Comparison of ENCODE assay signal across 30 cellular contexts in genomic region chr12:96365604-96366230, GRCh38. TPM values are rescaled to one million over a fixed set of nuclear protein-coding genes. Genes with fewer than 3 reads are reported as not detected.
DNase-seq lines count a peak whose midpoint lies in the region; ATAC-seq, FAIRE-seq and TF ChIP-seq lines count a peak whose summit lies in the region.
"Had no signal": no experiment of that assay in that cellular context is flagged by ENCODE, and none has a peak within 500 bp of the region (broad histone marks: within the 10 kb centered on the region; RNA-seq: fewer than 3 reads in every experiment).

No MANE protein-coding gene starts in this region.

- no peaks in the 10 kb centered on the region for H3K27me3 Mint-ChIP-seq in chondrocyte (ENCODE audit: low read depth)
- H3K27me3 Mint-ChIP-seq: activated CD4-positive, alpha-beta memory T cell treated with anti-CD3 and anti-CD28 coated beads, Interleukin-2, amount 10 ng/mL, durations not matched to agents 7 days and 5 days; activated T-helper 17 cell treated with anti-CD3 and anti-CD28 coated beads, Interleukin-2, amount 50 U/mL, for 72 hours had no signal

- POLR2A ChIA-PET in HepG2 (lab: Yijun Ruan, JAX) = no interaction called here

- TF ChIP-seq POLR2A in HepG2 (IDR thresholded peaks at IDR 0.05; ENCODE audit: insufficient read depth in 1 of 2, low read depth in 2 of 2, low read length in 2 of 2) (no peak), right lobe of liver (IDR thresholded peaks at IDR 0.05) (no peak), body of pancreas (IDR thresholded peaks at IDR 0.05) (no peak)

- CTCF ChIA-PET in HepG2 (lab: Yijun Ruan, JAX; ENCODE audit: low intra/inter-chr PET ratio, low total read pairs) = no interaction called here

- H3K27ac ChIP-seq in HepG2 (ENCODE audit: extremely low read length, insufficient read depth, low read length) (no peak overlapping the region), right lobe of liver (no peak overlapping the region), muscle layer of duodenum (ENCODE audit: low read length) (peak overlapping the region; percentile 32), left lung (peak overlapping the region in 1 of 2 donors; percentile 13), body of pancreas (no peak overlapping the region)
- H3K27ac ChIP-seq: A549, lower lobe of right lung, neural progenitor cell had no signal

- no peak for TF ChIP-seq CTCF in HepG2 (CRISPR knock-in tag; IDR thresholded peaks at IDR 0.05)
- no peak for TF ChIP-seq CTCF in right lobe of liver (IDR thresholded peaks at IDR 0.05)
- TF ChIP-seq CTCF in chondrocyte (IDR thresholded peaks at IDR 0.05) = no peak
- TF ChIP-seq CTCF in left lung (IDR thresholded peaks at IDR 0.05) = no peak
- no peak for TF ChIP-seq CTCF in body of pancreas (IDR thresholded peaks at IDR 0.05)

- ATAC-seq in HepG2 (no peak), right lobe of liver (no peak), left lung (no peak), body of pancreas (no peak)
- ATAC-seq: A549; activated T-helper 17 cell treated with anti-CD3 and anti-CD28 coated beads, Interleukin-2, amount 50 U/mL, for 72 hours; CD8-positive, alpha-beta T cell; lower lobe of right lung; mucosa of descending colon; stimulated activated naive CD8-positive, alpha-beta T cell treated with anti-CD3 and anti-CD28 coated beads, Interleukin-15, Interleukin-2, amounts not matched to agents 100 U/mL and 50 U/mL, for 24 hours had no signal

- H3K9me3 Mint-ChIP-seq in chondrocyte (ENCODE audit: low read depth) = no peaks in the 10 kb centered on the region
- H3K9me3 Mint-ChIP-seq: activated CD4-positive, alpha-beta memory T cell treated with anti-CD3 and anti-CD28 coated beads, Interleukin-2, amount 10 ng/mL, durations not matched to agents 7 days and 5 days; activated T-helper 17 cell treated with anti-CD3 and anti-CD28 coated beads, Interleukin-2, amount 50 U/mL, for 72 hours; CD8-positive, alpha-beta T cell had no signal

- H3K36me3 Mint-ChIP-seq in chondrocyte (ENCODE audit: low read depth) = no peaks in the 10 kb centered on the region

- no peak overlapping the region for H3K4me3 ChIP-seq in HepG2 (replicated peaks in 1 of 3; ENCODE audit: insufficient read depth in 1 of 3, low read depth in 2 of 3, low read length in 3 of 3)
- no peak overlapping the region for H3K4me3 ChIP-seq in right lobe of liver
- no peak overlapping the region for H3K4me3 ChIP-seq in muscle layer of duodenum (ENCODE audit: low read depth in 1 of 2, low read length in 2 of 2)
- no peak overlapping the region for H3K4me3 ChIP-seq in left lung
- H3K4me3 ChIP-seq in body of pancreas = no peak overlapping the region
- H3K4me3 ChIP-seq: A549, lower lobe of right lung, mucosa of descending colon, neural progenitor cell, Peyer's patch had no signal

- H3K4me3 Mint-ChIP-seq in chondrocyte (ENCODE audit: unreplicated experiment) = no peak overlapping the region
- H3K4me3 Mint-ChIP-seq: activated CD4-positive, alpha-beta memory T cell treated with anti-CD3 and anti-CD28 coated beads, Interleukin-2, amount 10 ng/mL, durations not matched to agents 7 days and 5 days; activated T-helper 17 cell treated with anti-CD3 and anti-CD28 coated beads, Interleukin-2, amount 50 U/mL, for 72 hours; CD8-positive, alpha-beta T cell; neural progenitor cell had no signal

- no peak overlapping the region for H2AFZ ChIP-seq in HepG2 (ENCODE audit: low read length)
- H2AFZ ChIP-seq: neural progenitor cell had no signal

- FAIRE-seq in HepG2 (lab: Jason Lieb, UNC) = no peak
- FAIRE-seq: A549 had no signal

- no peak overlapping the region for H3K9ac ChIP-seq in HepG2 (ENCODE audit: insufficient read depth, low read depth, low read length)
- H3K9ac ChIP-seq: neural progenitor cell had no signal

- H3K4me1 ChIP-seq in HepG2 (ENCODE audit: insufficient read depth, low read length) = peaks cover 35% of the 10 kb centered on the region
- H3K4me1 ChIP-seq in right lobe of liver = peaks cover 0 to 21% (median 6%) of the 10 kb centered on the region in 4 donors
- H3K4me1 ChIP-seq in muscle layer of duodenum (ENCODE audit: control insufficient read depth in 1 of 2, insufficient read depth in 2 of 2, low read length in 2 of 2) = peaks cover 22 to 50% of the 10 kb centered on the region in 2 donors
- peaks cover 5 to 56% of the 10 kb centered on the region in 2 donors for H3K4me1 ChIP-seq in left lung
- peaks cover 27% of the 10 kb centered on the region for H3K4me1 ChIP-seq in body of pancreas

- DNase-seq in HepG2 (ENCODE audit: low spot score) (no peak), right lobe of liver (no peak), chondrocyte (ENCODE audit: low spot score) (no peak), HUDEP-2 (lab: John Stamatoyannopoulos, UW; ENCODE audit: unreplicated experiment in 76 of 76) (no peak), left lung (no peak), body of pancreas (no peak), hepatic stellate cell (ENCODE audit: low spot score) (no peak)
- DNase-seq: activated CD4-positive, alpha-beta memory T cell treated with anti-CD3 and anti-CD28 coated beads, Interleukin-2, amount 10 ng/mL, durations not matched to agents 7 days and 5 days; activated CD4-positive, alpha-beta T cell treated with anti-CD3 and anti-CD28 coated beads for 1 hour; activated CD8-positive, alpha-beta memory T cell treated with anti-CD3 and anti-CD28 coated beads, Interleukin-2, amount 50 U/mL, for 48 hours; activated naive CD4-positive, alpha-beta T cell treated with anti-CD3 and anti-CD28 coated beads, Interleukin-2, amount 50 U/mL, for 16 hours; CD8-positive, alpha-beta T cell; central memory CD4-positive, alpha-beta T cell; dermis blood vessel endothelial cell; H7; islet precursor cell; lower lobe of right lung; mucosa of descending colon; NCI-H1105; NCI-H2029; NCI-H2227 treated with DMSO at 0.1 percent for 48 hours; NCI-H526 treated with DMSO at 0.1 percent for 48 hours; Peyer's patch; SIG-M5; stimulated activated naive CD8-positive, alpha-beta T cell treated with anti-CD3 and anti-CD28 coated beads, Interleukin-15, Interleukin-2, amounts not matched to agents 100 U/mL and 50 U/mL, for 24 hours; T-helper 1 cell had no signal

- H3K9me3 ChIP-seq in HepG2 (ENCODE audit: low read length) = no peaks in the 10 kb centered on the region
- no peaks in the 10 kb centered on the region for H3K9me3 ChIP-seq in right lobe of liver
- H3K9me3 ChIP-seq in muscle layer of duodenum (ENCODE audit: control insufficient read depth in 1 of 2, low read length in 2 of 2) = no peaks in the 10 kb centered on the region
- no peaks in the 10 kb centered on the region for H3K9me3 ChIP-seq in left lung
- no peaks in the 10 kb centered on the region for H3K9me3 ChIP-seq in body of pancreas
- H3K9me3 ChIP-seq: A549, lower lobe of right lung, mucosa of descending colon, Peyer's patch had no signal

- BruUV-seq in HepG2 (replicated peaks; lab: Mats Ljungman, UMichigan) = no TSS peak

- 94% methylated on average over 2 of the region's 2 CpGs for WGBS in HepG2 (ENCODE audit: low lambda C conversion rate)
- WGBS in right lobe of liver (ENCODE audit: insufficient coverage, low coverage, low lambda C conversion rate, missing lambda C conversion rate) = 49% methylated on average over 2 of the region's 2 CpGs
- WGBS in body of pancreas, 2 donors = 53 to 54% methylated on average over 2 of the region's 2 CpGs

- peaks cover 7% of the 10 kb centered on the region; the same call in 1 of the 2 replicates for H4K20me1 ChIP-seq in HepG2 (ENCODE audit: insufficient read depth, low read length)

- in situ Hi-C loops in HepG2 (cut with HindIII; ENCODE audit: extremely low pct_ligation_motif_present, low pct_unique_long_range_greater_than_20kb) = no loop called here

- H3K36me3 ChIP-seq in HepG2 (replicated peaks in 1 of 2; ENCODE audit: control insufficient read depth in 1 of 2, insufficient read depth in 2 of 2, low read length in 2 of 2) (no peaks in the 10 kb centered on the region), right lobe of liver (no peaks in the 10 kb centered on the region), muscle layer of duodenum (ENCODE audit: control insufficient read depth in 1 of 2, insufficient read depth in 2 of 2, low read length in 2 of 2) (no peaks in the 10 kb centered on the region), left lung (no peaks in the 10 kb centered on the region), body of pancreas (replicated peaks in 1 of 2; ENCODE audit: insufficient read depth in 1 of 2, low read depth in 2 of 2) (no peaks in the 10 kb centered on the region)
- H3K36me3 ChIP-seq: lower lobe of right lung, neural progenitor cell, Peyer's patch had no signal

- peaks cover 49% of the 10 kb centered on the region for H3K4me1 Mint-ChIP-seq in chondrocyte (ENCODE audit: low read depth)

- intact Hi-C loops in HepG2 (cut with micrococcal nuclease; ENCODE audit: unreplicated experiment) = no loop called here
- intact Hi-C loops in right lobe of liver (cut with DNase I) = no loop called here
- intact Hi-C loops in left lung (cut with DNase I) = no loop called here
- intact Hi-C loops in body of pancreas (cut with DNase I) = no loop called here

- peaks cover 64% of the 10 kb centered on the region for H3K79me2 ChIP-seq in HepG2 (ENCODE audit: insufficient read depth, low read length)

- TF ChIP-seq EP300 in HepG2 (IDR thresholded peaks at IDR 0.05; ENCODE audit: low read depth in 2 of 2, low read length in 2 of 2) (no peak), HepG2 (CRISPR knock-in tag; IDR thresholded peaks at IDR 0.05; ENCODE audit: borderline replicate concordance) (no peak)

- H3K4me2 ChIP-seq in HepG2 (ENCODE audit: low read depth, low read length) = no peak overlapping the region
- H3K4me2 ChIP-seq: A549, neural progenitor cell had no signal

- no peak for TF ChIP-seq RAD21 in HepG2 (CRISPR knock-in tag; IDR thresholded peaks at IDR 0.05)

- H3K27ac Mint-ChIP-seq in chondrocyte (ENCODE audit: unreplicated experiment) = peak overlapping the region; percentile 82
- H3K27ac Mint-ChIP-seq: activated CD4-positive, alpha-beta memory T cell treated with anti-CD3 and anti-CD28 coated beads, Interleukin-2, amount 10 ng/mL, durations not matched to agents 7 days and 5 days; activated T-helper 17 cell treated with anti-CD3 and anti-CD28 coated beads, Interleukin-2, amount 50 U/mL, for 72 hours; CD8-positive, alpha-beta T cell; neural progenitor cell had no signal

- H3K27me3 ChIP-seq in HepG2 (ENCODE audit: control insufficient read depth in 1 of 2, insufficient read depth in 2 of 2, low read length in 2 of 2) (no peaks in the 10 kb centered on the region), right lobe of liver (no peaks in the 10 kb centered on the region), muscle layer of duodenum (ENCODE audit: low read depth, low read length) (no peaks in the 10 kb centered on the region), left lung (no peaks in the 10 kb centered on the region), body of pancreas (no peaks in the 10 kb centered on the region)
- H3K27me3 ChIP-seq: neural progenitor cell, Peyer's patch had no signal

RNA-seq across cellular contexts. Expression of gene CDK17, which starts 34.5 kb away (rescaled TPM):
- total RNA-seq in HepG2 (2016; rRNA removed; fragmentation: Illumina TruSeq; extraction: Trizol) (20.1 and 22.3 TPM in 2 replicates), right lobe of liver (10 to 100 TPM in 5 of 6 experiments, 1 to 10 TPM in 1; 8.9 to 16.1 (median 13.7) TPM), chondrocyte (26.8 to 28.5 TPM (median 26.9 TPM) in 3 replicates), left lung (10 to 100 TPM; 32.1 to 36.4 TPM), body of pancreas (10 to 100 TPM; 17.5 to 29.8 TPM)
- total RNA-seq in HepG2 (2016; cell fraction: cytosol; rRNA removed; fragmentation: Illumina TruSeq; extraction: Trizol; ENCODE audit: low read depth) = 12.4 and 17.6 TPM in 2 replicates
- total RNA-seq in HepG2 (2016; cell fraction: insoluble cytoplasmic fraction; rRNA removed; fragmentation: Illumina TruSeq; extraction: Trizol) = 21.4 and 21.8 TPM in 2 replicates
- 6.8 and 8.7 TPM in 2 replicates for total RNA-seq in HepG2 (2016; cell fraction: membrane; rRNA removed; fragmentation: Illumina TruSeq; extraction: Trizol)
- 33.8 and 35.2 TPM in 2 replicates for total RNA-seq in HepG2 (2016; cell fraction: nucleus; rRNA removed; fragmentation: Illumina TruSeq; extraction: Trizol)
- 7.6 and 9.9 TPM in 2 replicates for polyA plus RNA-seq in HepG2 (2011; rRNA removed)
- 3.7 and 6.4 TPM in 2 replicates for polyA plus RNA-seq in HepG2 (2011; cell fraction: cytosol; rRNA removed)
- 8.2 and 10.0 TPM in 2 replicates for polyA plus RNA-seq in HepG2 (2011; cell fraction: nucleus; rRNA removed)
- 9.6 and 11.9 TPM in 2 replicates for polyA plus RNA-seq in HepG2 (2012)
- 0.41 and 0.44 TPM in 2 replicates for polyA plus RNA-seq in HepG2 (2016; cell fraction: cytosol; fragmentation: Illumina TruSeq; extraction: Trizol; ENCODE audit: low read depth)
- 13.7 and 14.3 TPM in 2 replicates for polyA plus RNA-seq in HepG2 (2016; cell fraction: insoluble cytoplasmic fraction; fragmentation: Illumina TruSeq; extraction: Trizol; ENCODE audit: low read depth)
- 1.9 and 2.1 TPM in 2 replicates for polyA plus RNA-seq in HepG2 (2016; cell fraction: membrane; fragmentation: Illumina TruSeq; extraction: Trizol; ENCODE audit: low read depth)
- polyA plus RNA-seq in HepG2 (2016; cell fraction: nucleus; fragmentation: Illumina TruSeq; extraction: Trizol; ENCODE audit: insufficient read depth, low read depth) = 9.6 and 12.3 TPM in 2 replicates
- polyA minus RNA-seq in HepG2 (2011; rRNA and poly(A)+ RNA removed; ENCODE audit: low replicate concordance) = 36.0 and 45.8 TPM in 2 replicates
- polyA minus RNA-seq in HepG2 (2011; cell fraction: cytosol; rRNA and poly(A)+ RNA removed) = 25.9 and 29.8 TPM in 2 replicates
- 152 and 172 TPM in 2 replicates for polyA minus RNA-seq in HepG2 (2011; cell fraction: nucleus; rRNA and poly(A)+ RNA removed)
